In genomic region chr15:70507772-70508351, GRCh38 we compare ENCODE assay signal across 8 cellular contexts.
DNase-seq lines count a peak whose midpoint lies in the region; TF ChIP-seq lines count a peak whose summit lies in the region.

No MANE protein-coding gene starts in this region.

- H3K4me3 ChIP-seq in fibroblast of villous mesenchyme (ENCODE audit: low read depth, low read length) (no peak overlapping the region), thyroid gland (replicated peaks in 1 of 3) (no peak overlapping the region)

- WGBS in thyroid gland, 2 donors: 86 to 96% methylated on average over 1 of the region's 1 CpG

- no peaks in the 10 kb centered on the region for H3K9me3 ChIP-seq in thyroid gland

- intact Hi-C loops in thyroid gland (cut with DNase I): no loop called here

- H3K27me3 ChIP-seq in thyroid gland: no peaks in the 10 kb centered on the region

- DNase-seq in HS-27A (ENCODE audit: low read depth) (peak; percentile 69), SIG-M5 (lab: John Stamatoyannopoulos, UW) (peak; percentile 14), fibroblast of villous mesenchyme (ENCODE audit: low read depth) (peak; percentile 43), UCSD-AML1 (lab: John Stamatoyannopoulos, UW; ENCODE audit: unreplicated experiment) (no peak), NCI-H526 treated with DMSO at 0.1 percent for 48 hours (lab: John Stamatoyannopoulos, UW) (no peak), thyroid gland (no peak), NCI-H146 treated with DMSO at 0.1 percent for 48 hours (lab: John Stamatoyannopoulos, UW; ENCODE audit: unreplicated experiment) (no peak)

- TF ChIP-seq CTCF in C4-2B (conservative IDR thresholded peaks at IDR 0.05) (no peak), fibroblast of villous mesenchyme (IDR thresholded peaks at IDR 0.05; ENCODE audit: insufficient read depth, low read depth, low read length) (no peak), thyroid gland (IDR thresholded peaks at IDR 0.05) (no peak)

- no peaks in the 10 kb centered on the region for H3K36me3 ChIP-seq in thyroid gland

- no peak for TF ChIP-seq POLR2A in thyroid gland (IDR thresholded peaks at IDR 0.05)

- H3K27ac ChIP-seq in C4-2B: peak overlapping the region; percentile 62
- H3K27ac ChIP-seq in thyroid gland: no peak overlapping the region

- peaks cover 0 to 12% of the 10 kb centered on the region in 2 donors for H3K4me1 ChIP-seq in thyroid gland

Comparison
In these comparisons a context has a peak if more than half of its experiments do, and no peak if none do; other contexts are left out.
1. DNase-seq: peak in HS-27A (single experiment), SIG-M5 (single experiment) and fibroblast of villous mesenchyme (single experiment); none in UCSD-AML1 (single experiment), NCI-H526 treated with DMSO at 0.1 percent for 48 hours (single experiment), thyroid gland (0 of 2) and NCI-H146 treated with DMSO at 0.1 percent for 48 hours (single experiment).